In genomic region chr19:52291781-52292180, GRCh38 we compare ENCODE assay signal across 23 cellular contexts. TPM values are rescaled to one million over a fixed set of nuclear protein-coding genes. Genes with fewer than 3 reads are reported as not detected.
DNase-seq lines count a peak whose midpoint lies in the region; ATAC-seq, FAIRE-seq and TF ChIP-seq lines count a peak whose summit lies in the region.
"Had no signal": no experiment of that assay in that cellular context is flagged by ENCODE, and none has a peak within 500 bp of the region (broad histone marks: within the 10 kb centered on the region; RNA-seq: fewer than 3 reads in every experiment).

No MANE protein-coding gene starts in this region.

- no peaks in the 10 kb centered on the region for H3K27me3 ChIP-seq in K562 (ENCODE audit: control insufficient read depth in 2 of 2, insufficient read depth in 2 of 2, low read length in 2 of 2)
- H3K27me3 ChIP-seq: BLaER1 had no signal

- peaks cover 92% of the 10 kb centered on the region for H3K9me3 ChIP-seq in A549
- peaks cover 15% of the 10 kb centered on the region for H3K9me3 ChIP-seq in K562 (replicated peaks; ENCODE audit: control insufficient read depth, insufficient read depth, low read depth, low read length)
- H3K9me3 ChIP-seq: HAP-1 had no signal

- TF ChIP-seq RAD21 in A549 (conservative IDR thresholded peaks at IDR 0.05 in 1 of 2, IDR thresholded peaks at IDR 0.05 in 1 of 2) (no peak), K562 (CRISPR knock-in tag; conservative IDR thresholded peaks at IDR 0.05 in 1 of 2, IDR thresholded peaks at IDR 0.05 in 1 of 2) (no peak)

- TF ChIP-seq CTCF in A549 (IDR thresholded peaks at IDR 0.05) (no peak), K562 (IDR thresholded peaks at IDR 0.05 in 2 of 3, conservative IDR thresholded peaks at IDR 0.05 in 1 of 3; ENCODE audit: insufficient read depth in 2 of 3, low read depth in 1 of 3, low read length in 3 of 3) (no peak)

- ATAC-seq in A549: no peak
- ATAC-seq in K562: no peak
- ATAC-seq: GM12878 had no signal

- no peak overlapping the region for H3K9ac ChIP-seq in K562 (ENCODE audit: insufficient read depth in 1 of 2, low read depth in 2 of 2, low read length in 2 of 2)
- H3K9ac ChIP-seq: BLaER1 had no signal

- CTCF ChIA-PET in A549 (lab: Yijun Ruan, JAX): no interaction called here
- CTCF ChIA-PET in K562 (lab: Yijun Ruan, JAX; ENCODE audit: low intra/inter-chr PET ratio): no interaction called here

- H2AFZ ChIP-seq in K562 (ENCODE audit: low read depth, low read length): no peak overlapping the region

- FAIRE-seq in A549 (lab: Jason Lieb, UNC): no peak
- no peak for FAIRE-seq in GM12892 (lab: Jason Lieb, UNC)
- no peak for FAIRE-seq in K562 (lab: Jason Lieb, UNC)
- FAIRE-seq: D721Med, GM12878, GM18507, H54 had no signal

- H3K4me1 ChIP-seq in A549 (no peaks in the 10 kb centered on the region), K562 (replicated peaks in 1 of 2; ENCODE audit: control insufficient read depth in 2 of 2, insufficient read depth in 2 of 2, low read length in 2 of 2) (peaks cover 0 to 3% of the 10 kb centered on the region in 2 experiments; a peak in 1 of 5 replicates)
- H3K4me1 ChIP-seq: HAP-1 had no signal

- no peaks in the 10 kb centered on the region for H4K20me1 ChIP-seq in K562 (replicated peaks; ENCODE audit: control insufficient read depth, insufficient read depth, low read length)

- H3K4me3 ChIP-seq in A549 (no peak overlapping the region), K562 (no peak overlapping the region)
- H3K4me3 ChIP-seq: BLaER1, GM12878, HAP-1 had no signal

- TF ChIP-seq EP300 in A549 (IDR thresholded peaks at IDR 0.05) (no peak), K562 (IDR thresholded peaks at IDR 0.05; ENCODE audit: low read length) (no peak)

- H3K9me1 ChIP-seq in K562 (ENCODE audit: control insufficient read depth, insufficient read depth, low read length): no peaks in the 10 kb centered on the region

- no peaks in the 10 kb centered on the region for H3K79me2 ChIP-seq in K562 (ENCODE audit: control insufficient read depth, insufficient read depth, low read length)

- no peak for TF ChIP-seq POLR2A in A549 (IDR thresholded peaks at IDR 0.05; ENCODE audit: low read length)
- TF ChIP-seq POLR2A in GM12892 (IDR thresholded peaks at IDR 0.05; ENCODE audit: low read depth, low read length): peak; percentile 12; the same call in 1 of the 2 replicates
- no peak for TF ChIP-seq POLR2A in K562 (conservative IDR thresholded peaks at IDR 0.05)

- WGBS in A549 (ENCODE audit: missing lambda C conversion rate): 89% methylated on average over 3 of the region's 3 CpGs
- WGBS in K562 (ENCODE audit: insufficient coverage, low coverage, missing lambda C conversion rate): 70% methylated on average over 3 of the region's 3 CpGs

- no peak overlapping the region for H3K27ac ChIP-seq in A549
- H3K27ac ChIP-seq in K562 (ENCODE audit: extremely low read depth, low read depth, low read length): no peak overlapping the region
- H3K27ac ChIP-seq: BLaER1, C4-2B had no signal

- no peak overlapping the region for H3K4me2 ChIP-seq in A549
- H3K4me2 ChIP-seq in K562 (ENCODE audit: insufficient read depth, low read length): no peak overlapping the region
- H3K4me2 ChIP-seq: BLaER1 had no signal

- H3K27ac Mint-ChIP-seq in activated T-cell treated with anti-CD3 and anti-CD28 coated beads, Interleukin-2, amount 50 U/mL, for 24 hours: no peak overlapping the region
- H3K27ac Mint-ChIP-seq: B cell, HFFc6 had no signal

- in situ Hi-C loops in K562 (cut with MboI) (no loop called here), ACHN (cut with HindIII; ENCODE audit: low pct_ligation_motif_present, low pct_unique_long_range_greater_than_20kb, low sequenced_read_pairs) (no loop called here)

- POLR2A ChIA-PET in A549 (lab: Yijun Ruan, JAX) (no interaction called here), K562 (lab: Yijun Ruan, JAX) (no interaction called here)

- H3K9me3 Mint-ChIP-seq in activated T-cell treated with anti-CD3 and anti-CD28 coated beads, Interleukin-2, amount 50 U/mL, for 24 hours: peaks cover 47% of the 10 kb centered on the region

- no peak overlapping the region for H3K4me3 Mint-ChIP-seq in activated T-cell treated with anti-CD3 and anti-CD28 coated beads, Interleukin-2, amount 50 U/mL, for 24 hours
- H3K4me3 Mint-ChIP-seq: B cell, HFFc6 had no signal

- peaks cover 27% of the 10 kb centered on the region for H3K36me3 ChIP-seq in K562 (ENCODE audit: control insufficient read depth, insufficient read depth, low read length)

- peaks cover 82% of the 10 kb centered on the region for H3K36me3 Mint-ChIP-seq in activated T-cell treated with anti-CD3 and anti-CD28 coated beads, Interleukin-2, amount 50 U/mL, for 24 hours (ENCODE audit: low read depth)

- no peaks in the 10 kb centered on the region for H3K27me3 Mint-ChIP-seq in activated T-cell treated with anti-CD3 and anti-CD28 coated beads, Interleukin-2, amount 50 U/mL, for 24 hours
- H3K27me3 Mint-ChIP-seq: B cell; CD4-positive, CD25-positive, alpha-beta regulatory T cell; CD8-positive, alpha-beta memory T cell had no signal

- no peak for DNase-seq in A549 (ENCODE audit: low read depth in 1 of 2, low spot score in 1 of 2)
- DNase-seq in GM12892 (ENCODE audit: insufficient read length): no peak
- DNase-seq in K562 (ENCODE audit: extremely low read depth in 1 of 4, low spot score in 3 of 4): no peak
- DNase-seq in activated T-cell treated with anti-CD3 and anti-CD28 coated beads, Interleukin-2, amount 50 U/mL, for 24 hours: no peak
- no peak for DNase-seq in NCI-H82 treated with DMSO at 0.1 percent for 48 hours (lab: John Stamatoyannopoulos, UW; ENCODE audit: unreplicated experiment)
- DNase-seq in ACHN: no peak
- DNase-seq: 8988T; CD4-positive, CD25-positive, alpha-beta regulatory T cell; CD8-positive, alpha-beta memory T cell; DMS 273 treated with DMSO at 0.1 percent for 48 hours; DMS79; EL; GDM1; GOT3; HFFc6 had no signal

- H3K4me1 Mint-ChIP-seq in activated T-cell treated with anti-CD3 and anti-CD28 coated beads, Interleukin-2, amount 50 U/mL, for 24 hours (ENCODE audit: low read depth): peaks cover 3% of the 10 kb centered on the region

- intact Hi-C loops in K562 (cut with micrococcal nuclease): no loop called here

- BruUV-seq in K562 (replicated peaks; lab: Mats Ljungman, UMichigan): no TSS peak

RNA-seq across cellular contexts. Expression of gene ZNF480, which starts 5.2 kb away (rescaled TPM):
- polyA plus RNA-seq in A549 (2011; rRNA removed): 11.0 and 14.1 TPM in 2 replicates
- polyA plus RNA-seq in A549 (2012; cell fraction: cytosol; rRNA removed): 2.0 and 2.2 TPM in 2 replicates
- 0.82 and 0.91 TPM in 2 replicates for polyA plus RNA-seq in A549 (2012; cell fraction: nucleus; rRNA removed)
- polyA plus RNA-seq in A549 (2017; fragmentation: RNase III; extraction: RNeasy Plus Mini Kit Qiagen cat#74134 plus additional on column Dnase treatment): 62.7 to 68.5 TPM (median 63.6 TPM) in 3 replicates
- polyA minus RNA-seq in A549 (2011; rRNA and poly(A)+ RNA removed): 4.0 and 4.1 TPM in 2 replicates
- 15.4 TPM for polyA plus RNA-seq in GM12892 (2012; ENCODE audit: missing spikeins)
- total RNA-seq in K562 (2011; cell fraction: chromatin; rRNA removed; ENCODE audit: low replicate concordance): 4.9 and 20.2 TPM in 2 replicates
- total RNA-seq in K562 (2011; cell fraction: nucleolus; rRNA removed): 3.3 and 5.4 TPM in 2 replicates
- 5.6 and 6.5 TPM in 2 replicates for total RNA-seq in K562 (2011; cell fraction: nucleoplasm; rRNA removed)
- total RNA-seq in K562 (2014; rRNA removed): 10.4 and 13.1 TPM in 2 replicates
- 31.1 and 43.3 TPM in 2 replicates for total RNA-seq in K562 (2014; rRNA removed; fragmentation: Illumina TruSeq; extraction: Trizol)
- 17.8 and 18.7 TPM in 2 replicates for total RNA-seq in K562 (2015; rRNA removed; fragmentation: Illumina TruSeq; extraction: Trizol)
- 21.3 and 22.3 TPM in 2 replicates for total RNA-seq in K562 (2021)
- polyA plus RNA-seq in K562 (2011; rRNA removed): 8.1 and 19.5 TPM in 2 replicates
- 1.2 and 2.8 TPM in 2 replicates for polyA plus RNA-seq in K562 (2011; cell fraction: cytosol; rRNA removed)
- polyA plus RNA-seq in K562 (2011; cell fraction: nucleus; rRNA removed): 3.6 and 3.8 TPM in 2 replicates
- polyA plus RNA-seq in K562 (2012): 14.0 and 18.3 TPM in 2 replicates
- 23.1 and 30.7 TPM in 2 replicates for polyA plus RNA-seq in K562 (2014; fragmentation: Illumina TruSeq; extraction: Trizol)
- 10 to 100 TPM; 27.4 to 29.5 TPM for polyA plus RNA-seq in K562 (2014; fragmentation: Nextera tagmentation; extraction: Ambion mirVana)
- 12.5 and 14.2 TPM in 2 replicates for polyA plus RNA-seq in K562 (2014; rRNA removed)
- 16.9 and 19.7 TPM in 2 replicates for polyA minus RNA-seq in K562 (2011; rRNA and poly(A)+ RNA removed)
- 2.4 and 6.9 TPM in 2 replicates for polyA minus RNA-seq in K562 (2011; cell fraction: cytosol; rRNA and poly(A)+ RNA removed)
- 3.6 and 6.9 TPM in 2 replicates for polyA minus RNA-seq in K562 (2011; cell fraction: nucleus; rRNA and poly(A)+ RNA removed)

RNA-seq across cellular contexts. Expression of gene ZNF766, which starts 22.4 kb away (rescaled TPM):
- polyA plus RNA-seq in A549 (2011; rRNA removed) (19.3 and 21.9 TPM in 2 replicates), A549 (2017; fragmentation: RNase III; extraction: RNeasy Plus Mini Kit Qiagen cat#74134 plus additional on column Dnase treatment) (11.1 to 11.9 TPM (median 11.2 TPM) in 3 replicates), K562 (2011; rRNA removed) (12.0 and 17.1 TPM in 2 replicates), K562 (2014; fragmentation: Illumina TruSeq; extraction: Trizol) (15.5 and 18.5 TPM in 2 replicates), K562 (2014; fragmentation: Nextera tagmentation; extraction: Ambion mirVana) (10 to 100 TPM in 1 of 2 experiments, 1 to 10 TPM in 1; 9.0 to 23.0 TPM), K562 (2014; rRNA removed) (7.1 and 10.2 TPM in 2 replicates)
- 4.5 and 4.7 TPM in 2 replicates for polyA plus RNA-seq in A549 (2012; cell fraction: cytosol; rRNA removed)
- polyA plus RNA-seq in A549 (2012; cell fraction: nucleus; rRNA removed): 2.5 and 3.8 TPM in 2 replicates
- 11.6 and 11.7 TPM in 2 replicates for polyA minus RNA-seq in A549 (2011; rRNA and poly(A)+ RNA removed)
- 14.5 TPM for polyA plus RNA-seq in GM12892 (2012; ENCODE audit: missing spikeins)
- total RNA-seq in K562 (2011; cell fraction: chromatin; rRNA removed; ENCODE audit: low replicate concordance): 29.9 and 51.8 TPM in 2 replicates
- total RNA-seq in K562 (2011; cell fraction: nucleolus; rRNA removed): 12.7 and 14.2 TPM in 2 replicates
- total RNA-seq in K562 (2011; cell fraction: nucleoplasm; rRNA removed): 28.6 and 38.4 TPM in 2 replicates
- total RNA-seq in K562 (2014; rRNA removed) (6.7 and 7.9 TPM in 2 replicates), K562 (2014; rRNA removed; fragmentation: Illumina TruSeq; extraction: Trizol) (21.2 and 26.4 TPM in 2 replicates), K562 (2015; rRNA removed; fragmentation: Illumina TruSeq; extraction: Trizol) (10.7 and 11.2 TPM in 2 replicates), K562 (2021) (8.9 and 11.0 TPM in 2 replicates)
- polyA plus RNA-seq in K562 (2011; cell fraction: cytosol; rRNA removed): 2.6 and 5.7 TPM in 2 replicates
- 4.4 and 4.9 TPM in 2 replicates for polyA plus RNA-seq in K562 (2011; cell fraction: nucleus; rRNA removed)
- polyA plus RNA-seq in K562 (2012): 11.8 and 12.2 TPM in 2 replicates
- polyA minus RNA-seq in K562 (2011; rRNA and poly(A)+ RNA removed): 27.2 and 29.3 TPM in 2 replicates
- 5.7 and 9.8 TPM in 2 replicates for polyA minus RNA-seq in K562 (2011; cell fraction: cytosol; rRNA and poly(A)+ RNA removed)
- polyA minus RNA-seq in K562 (2011; cell fraction: nucleus; rRNA and poly(A)+ RNA removed): 2.8 and 11.1 TPM in 2 replicates

RNA-seq across cellular contexts. Expression of gene ZNF610, which starts 44.3 kb away (rescaled TPM):
- polyA plus RNA-seq in A549 (2011; rRNA removed) (0.11 TPM in 1 of 2 replicates, not detected in the other), A549 (2017; fragmentation: RNase III; extraction: RNeasy Plus Mini Kit Qiagen cat#74134 plus additional on column Dnase treatment) (0.08 TPM in 1 of 3 replicates, not detected in the others), K562 (2011; rRNA removed) (not detected in 2 replicates), K562 (2014; fragmentation: Illumina TruSeq; extraction: Trizol) (not detected in 2 replicates), K562 (2014; fragmentation: Nextera tagmentation; extraction: Ambion mirVana) (not detected), K562 (2014; rRNA removed) (not detected in 2 replicates)
- not detected in 2 replicates for polyA plus RNA-seq in A549 (2012; cell fraction: cytosol; rRNA removed)
- not detected in 2 replicates for polyA plus RNA-seq in A549 (2012; cell fraction: nucleus; rRNA removed)
- not detected in 2 replicates for polyA minus RNA-seq in A549 (2011; rRNA and poly(A)+ RNA removed)
- polyA plus RNA-seq in GM12892 (2012; ENCODE audit: missing spikeins): 1.4 TPM
- total RNA-seq in K562 (2011; cell fraction: chromatin; rRNA removed; ENCODE audit: low replicate concordance): not detected in 2 replicates
- not detected in 2 replicates for total RNA-seq in K562 (2011; cell fraction: nucleolus; rRNA removed)
- total RNA-seq in K562 (2011; cell fraction: nucleoplasm; rRNA removed): not detected in 2 replicates
- total RNA-seq in K562 (2014; rRNA removed) (not detected in 2 replicates), K562 (2014; rRNA removed; fragmentation: Illumina TruSeq; extraction: Trizol) (not detected in 2 replicates), K562 (2015; rRNA removed; fragmentation: Illumina TruSeq; extraction: Trizol) (not detected in 2 replicates), K562 (2021) (not detected in 2 replicates)
- not detected in 2 replicates for polyA plus RNA-seq in K562 (2011; cell fraction: cytosol; rRNA removed)
- polyA plus RNA-seq in K562 (2011; cell fraction: nucleus; rRNA removed): not detected in 2 replicates
- not detected in 2 replicates for polyA plus RNA-seq in K562 (2012)
- not detected in 2 replicates for polyA minus RNA-seq in K562 (2011; rRNA and poly(A)+ RNA removed)
- polyA minus RNA-seq in K562 (2011; cell fraction: cytosol; rRNA and poly(A)+ RNA removed): not detected in 2 replicates
- polyA minus RNA-seq in K562 (2011; cell fraction: nucleus; rRNA and poly(A)+ RNA removed): not detected in 2 replicates
